Comparison of ENCODE assay signal across 9 cellular contexts in the genomic region with DNA sequence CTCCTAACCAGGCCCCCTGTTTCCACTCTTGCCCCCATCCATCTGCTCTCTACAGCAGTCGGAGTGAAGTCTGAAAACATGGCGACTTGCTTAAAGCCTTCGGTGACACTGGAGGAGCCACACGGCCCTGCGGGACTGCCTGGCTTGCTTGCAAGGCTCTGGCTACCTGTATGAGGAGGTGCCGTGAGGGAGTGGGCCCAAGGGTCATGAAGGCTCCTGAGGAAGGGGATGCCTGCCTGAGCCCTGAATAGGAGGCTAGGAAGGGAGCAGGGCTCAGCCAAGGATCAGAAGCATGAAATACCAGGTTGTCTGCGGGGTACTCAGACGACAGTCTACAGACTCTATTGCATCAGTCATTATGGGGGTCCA.
"Had no signal": no experiment of that assay in that cellular context is flagged by ENCODE, and none has a peak within 500 bp of the region (broad histone marks: within the 10 kb centered on the region; RNA-seq: fewer than 3 reads in every experiment).

No MANE protein-coding gene starts in this region.

- H3K27ac Mint-ChIP-seq: activated naive CD8-positive, alpha-beta T cell treated with anti-CD3 and anti-CD28 coated beads for 36 hours; activated T-cell treated with anti-CD3 and anti-CD28 coated beads, Interleukin-2, amount 50 U/mL, for 24 hours; stimulated activated memory B cell treated with anti-CD40 and anti-IgM and Interleukin-4, amounts not matched to agents 10 μg/mL and 1 μg/mL and 100 μg/mL, for 72 hours had no signal

- H3K4me1 Mint-ChIP-seq: activated naive CD8-positive, alpha-beta T cell treated with anti-CD3 and anti-CD28 coated beads for 36 hours; stimulated activated memory B cell treated with anti-CD40 and anti-IgM and Interleukin-4, amounts not matched to agents 10 μg/mL and 1 μg/mL and 100 μg/mL, for 72 hours had no signal

- H3K9me3 Mint-ChIP-seq: activated naive CD8-positive, alpha-beta T cell treated with anti-CD3 and anti-CD28 coated beads for 36 hours; activated T-cell treated with anti-CD3 and anti-CD28 coated beads, Interleukin-2, amount 50 U/mL, for 24 hours; stimulated activated memory B cell treated with anti-CD40 and anti-IgM and Interleukin-4, amounts not matched to agents 10 μg/mL and 1 μg/mL and 100 μg/mL, for 72 hours had no signal

- H3K36me3 Mint-ChIP-seq: activated naive CD8-positive, alpha-beta T cell treated with anti-CD3 and anti-CD28 coated beads for 36 hours; stimulated activated memory B cell treated with anti-CD40 and anti-IgM and Interleukin-4, amounts not matched to agents 10 μg/mL and 1 μg/mL and 100 μg/mL, for 72 hours had no signal

- H3K4me3 Mint-ChIP-seq: activated naive CD8-positive, alpha-beta T cell treated with anti-CD3 and anti-CD28 coated beads for 36 hours; activated T-cell treated with anti-CD3 and anti-CD28 coated beads, Interleukin-2, amount 50 U/mL, for 24 hours; stimulated activated memory B cell treated with anti-CD40 and anti-IgM and Interleukin-4, amounts not matched to agents 10 μg/mL and 1 μg/mL and 100 μg/mL, for 72 hours had no signal

- DNase-seq: esophagus squamous epithelium, left ventricle myocardium inferior, T1000, transverse colon had no signal

- H3K27ac ChIP-seq: breast epithelium, esophagus squamous epithelium, left ventricle myocardium inferior, parathyroid adenoma, transverse colon had no signal

- H3K27me3 Mint-ChIP-seq: activated naive CD8-positive, alpha-beta T cell treated with anti-CD3 and anti-CD28 coated beads for 36 hours; activated T-cell treated with anti-CD3 and anti-CD28 coated beads, Interleukin-2, amount 50 U/mL, for 24 hours; stimulated activated memory B cell treated with anti-CD40 and anti-IgM and Interleukin-4, amounts not matched to agents 10 μg/mL and 1 μg/mL and 100 μg/mL, for 72 hours had no signal

- ATAC-seq: stimulated activated memory B cell treated with anti-CD40 and anti-IgM and Interleukin-4, amounts not matched to agents 10 μg/mL and 1 μg/mL and 100 μg/mL, for 72 hours had no signal
